13 cellular contexts compared by ENCODE assay signal in genomic region chr2:195612515-195613495, GRCh38. TPM values are rescaled to one million over a fixed set of nuclear protein-coding genes. Genes with fewer than 3 reads are reported as not detected.
DNase-seq lines count a peak whose midpoint lies in the region; ATAC-seq, FAIRE-seq and TF ChIP-seq lines count a peak whose summit lies in the region.
"Had no signal": no experiment of that assay in that cellular context is flagged by ENCODE, and none has a peak within 500 bp of the region (broad histone marks: within the 10 kb centered on the region; RNA-seq: fewer than 3 reads in every experiment).

No MANE protein-coding gene starts in this region.

- intact Hi-C loops in pancreas (cut with DNase I) = no loop called here

- H3K79me2 ChIP-seq in SK-N-SH (ENCODE audit: insufficient read depth) = peaks cover 14% of the 10 kb centered on the region; the same call in 1 of the 2 replicates

- ATAC-seq in foreskin keratinocyte (peak; percentile 90), pancreas (peak; percentile 76 to 95 (median 90)), GM19351 (IDR thresholded peaks at IDR 0.05; ENCODE audit: unreplicated experiment) (no peak)

- no peak for TF ChIP-seq CTCF in SK-N-SH (IDR thresholded peaks at IDR 0.05)
- no peak for TF ChIP-seq CTCF in foreskin keratinocyte (conservative IDR thresholded peaks at IDR 0.05)
- no peak for TF ChIP-seq CTCF in pancreas (IDR thresholded peaks at IDR 0.05)

- peaks cover 21% of the 10 kb centered on the region for H3F3A ChIP-seq in SK-N-SH (replicated peaks; ENCODE audit: insufficient read depth)

- peak overlapping the region; percentile 89 for H3K9ac ChIP-seq in SK-N-SH

- POLR2A ChIA-PET in SK-N-SH (lab: Yijun Ruan, JAX) = no interaction called here

- peak overlapping the region; percentile 43 to 55; a peak in 3 of 4 replicates for H3K4me3 ChIP-seq in SK-N-SH (ENCODE audit: low read depth in 2 of 2, low read length in 1 of 2)
- peak overlapping the region in 1 of 4 donors; percentile 17 for H3K4me3 ChIP-seq in pancreas
- H3K4me3 ChIP-seq: prostate gland, tibial nerve had no signal

- no peak for TF ChIP-seq RAD21 in SK-N-SH (IDR thresholded peaks at IDR 0.05; ENCODE audit: low read length)

- H3K9me3 ChIP-seq in SK-N-SH (no peaks in the 10 kb centered on the region), pancreas (no peaks in the 10 kb centered on the region)
- H3K9me3 ChIP-seq: prostate gland, tibial nerve had no signal

- H2AFZ ChIP-seq in SK-N-SH (ENCODE audit: low read depth) = 0 out of 2 replicates have a peak overlapping the region, but pooled peaks have one; percentile 2

- WGBS in SK-N-SH (ENCODE audit: low lambda C conversion rate) = 38% methylated on average over 5 of the region's 5 CpGs
- 34 to 42% methylated on average over 5 of the region's 5 CpGs for WGBS in pancreas, 2 donors

- H3K36me3 ChIP-seq in SK-N-SH (replicated peaks in 1 of 2; ENCODE audit: control insufficient read depth in 1 of 2, insufficient read depth in 2 of 2, low read length in 1 of 2) (no peaks in the 10 kb centered on the region), pancreas (no peaks in the 10 kb centered on the region)
- H3K36me3 ChIP-seq: prostate gland, tibial nerve had no signal

- H3K27me3 ChIP-seq in SK-N-SH (ENCODE audit: insufficient read depth) (no peaks in the 10 kb centered on the region), foreskin keratinocyte (no peaks in the 10 kb centered on the region), pancreas (no peaks in the 10 kb centered on the region)
- H3K27me3 ChIP-seq: tibial nerve had no signal

- DNase-seq in ELR (ENCODE audit: low read depth) = peak; percentile 80
- no peak for DNase-seq in SK-N-SH
- peak; percentile 79 to 90 for DNase-seq in foreskin keratinocyte
- DNase-seq in pancreas = peak in 2 of 6 donors; percentile 28 to 39
- DNase-seq in cerebellar cortex (ENCODE audit: low spot score) = no peak
- DNase-seq in retina = no peak
- DNase-seq in stimulated activated CD4-positive, alpha-beta T cell treated with anti-CD3 and anti-CD28 coated beads, Interleukin-4, amount 100 ng/mL, for 1 hour = no peak
- DNase-seq: activated B cell treated with CpG ODN at 0.5 μM for 24 hours, DND-41, NCI-H1048 had no signal

- TF ChIP-seq EP300 in SK-N-SH (IDR thresholded peaks at IDR 0.05; ENCODE audit: borderline replicate concordance in 1 of 2, low read depth in 1 of 2, low read length in 1 of 2) = peak in 1 of 2 experiments; percentile 59; a peak in 1 of 4 replicates

- FAIRE-seq in pancreas (lab: Jason Lieb, UNC) = no peak

- H4K20me1 ChIP-seq in SK-N-SH (ENCODE audit: insufficient read depth) = no peaks in the 10 kb centered on the region

- H3K9me2 ChIP-seq in SK-N-SH = no peaks in the 10 kb centered on the region

- H3K4me1 ChIP-seq in SK-N-SH (ENCODE audit: control insufficient read depth in 1 of 2, insufficient read depth in 2 of 2, low read depth in 1 of 2, low read length in 1 of 2) (peaks cover 2 to 8% of the 10 kb centered on the region in 2 experiments; a peak in 1 of 4 replicates), foreskin keratinocyte (peaks cover 19% of the 10 kb centered on the region), pancreas (no peaks in the 10 kb centered on the region)
- H3K4me1 ChIP-seq: prostate gland had no signal

- peak overlapping the region; percentile 66 for H3K4me2 ChIP-seq in SK-N-SH

- CTCF ChIA-PET in SK-N-SH (lab: Yijun Ruan, JAX) = no interaction called here

- peak overlapping the region; percentile 77 to 94; a peak in 3 of 4 replicates for H3K27ac ChIP-seq in SK-N-SH (ENCODE audit: low read depth in 2 of 2, low read length in 1 of 2)
- no peak overlapping the region for H3K27ac ChIP-seq in foreskin keratinocyte
- peak overlapping the region in 3 of 4 donors; percentile 44 to 50 (median 45) for H3K27ac ChIP-seq in pancreas
- H3K27ac ChIP-seq: prostate gland had no signal

TF ChIP-seq in SK-N-SH, 30 proteins besides CTCF, POLR2A, EP300 and RAD21:
- TF ChIP-seq FOXJ3 (CRISPR knock-in tag; IDR thresholded peaks at IDR 0.05) (no peak), RXRA (IDR thresholded peaks at IDR 0.05; ENCODE audit: borderline replicate concordance, low read depth) (no peak), PBX3 (IDR thresholded peaks at IDR 0.05) (peak; percentile 49; the same call in 1 of the 2 replicates), NFIC (IDR thresholded peaks at IDR 0.05; ENCODE audit: borderline replicate concordance) (no peak; the same call in 1 of the 2 replicates), SIN3A (IDR thresholded peaks at IDR 0.05; ENCODE audit: borderline replicate concordance, low read depth, low read length) (no peak), JUND (IDR thresholded peaks at IDR 0.05) (0 out of 2 replicates have a peak, but pooled peaks have one; percentile 33), POLR2AphosphoS5 (IDR thresholded peaks at IDR 0.05; ENCODE audit: low read depth, low read length) (peak; percentile 63; the same call in 1 of the 2 replicates), TCF12 (IDR thresholded peaks at IDR 0.05) (peak; percentile 62), TEAD4 (IDR thresholded peaks at IDR 0.05; ENCODE audit: borderline replicate concordance, insufficient read depth) (peak; percentile 71)
TF ChIP-seq in SK-N-SH: peak in this region for 5.

RNA-seq across cellular contexts. Expression of gene SLC39A10, which starts 44.2 kb away (rescaled TPM):
- polyA plus RNA-seq in SK-N-SH (2012; rRNA removed) (12.3 and 19.3 TPM in 2 replicates), foreskin keratinocyte (4.0 and 4.7 TPM in 2 replicates), pancreas (1 to 10 TPM; 6.3 to 8.5 TPM)
- polyA plus RNA-seq in SK-N-SH (2012; cell fraction: cytosol; rRNA removed) = 14.9 and 16.5 TPM in 2 replicates
- 16.6 and 40.6 TPM in 2 replicates for polyA plus RNA-seq in SK-N-SH (2012; cell fraction: nucleus; rRNA removed)
- total RNA-seq in foreskin keratinocyte (22.5 and 25.6 TPM in 2 replicates), pancreas (10 to 100 TPM; 10.6 to 17.3 (median 11.3) TPM)

Comparison
In these comparisons a context has a peak if more than half of its experiments do, and no peak if none do; other contexts are left out.
1. DNase-seq: peak in ELR (single experiment) and foreskin keratinocyte (2 of 2); none in SK-N-SH (single experiment), cerebellar cortex (single experiment), retina (single experiment) and stimulated activated CD4-positive, alpha-beta T cell treated with anti-CD3 and anti-CD28 coated beads, Interleukin-4, amount 100 ng/mL, for 1 hour (single experiment).